22 cellular contexts compared by ENCODE assay signal in the genomic region with DNA sequence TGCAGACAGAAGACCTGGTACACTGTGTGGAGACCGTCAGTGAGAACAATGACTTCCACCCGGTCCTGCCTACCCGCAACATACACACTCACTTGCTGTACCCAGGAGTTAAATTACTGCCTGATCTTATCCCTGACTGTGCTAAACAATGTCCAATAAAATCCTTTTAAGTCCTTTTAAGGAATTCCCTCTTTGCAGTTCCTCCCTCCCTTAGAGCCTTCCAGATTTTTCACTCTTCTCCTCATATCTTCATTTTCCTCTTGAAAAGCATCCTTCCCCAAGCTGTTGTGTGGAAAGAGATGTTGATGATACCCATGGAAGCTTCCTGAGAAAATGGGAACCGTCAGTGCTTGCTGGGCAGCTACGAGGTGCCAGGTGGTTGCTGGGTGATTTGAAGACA. TPM values are rescaled to one million over a fixed set of nuclear protein-coding genes. Genes with fewer than 3 reads are reported as not detected.
"Had no signal": no experiment of that assay in that cellular context is flagged by ENCODE, and none has a peak within 500 bp of the region (broad histone marks: within the 10 kb centered on the region; RNA-seq: fewer than 3 reads in every experiment).

No MANE protein-coding gene starts in this region.

- DNase-seq: cerebellar nuclear complex; cortex of kidney; effector memory CD8-positive, alpha-beta T cell; mucosa of descending colon; naive B cell; right lobe of liver; small intestine; stimulated activated CD4-positive, alpha-beta T cell treated with anti-CD3 and anti-CD28 coated beads, Interleukin-12 subunit alpha, Interleukin-12 subunit beta, amount 100 ng/mL, for 4 hours; stimulated activated CD4-positive, alpha-beta T cell treated with anti-CD3 and anti-CD28 coated beads, Interleukin-1b, Interleukin-23, amount 100 ng/mL, for 48 hours; stimulated activated CD4-positive, alpha-beta T cell treated with anti-CD3 and anti-CD28 coated beads, Interleukin-4, amount 100 ng/mL, for 1 hour; stimulated activated CD8-positive, alpha-beta memory T cell treated with anti-CD3 and anti-CD28 coated beads, Interleukin-4, amount 100 ng/mL, for 48 hours; stimulated activated naive CD8-positive, alpha-beta T cell treated with anti-CD3 and anti-CD28 coated beads, Interleukin-15, Interleukin-2, amounts not matched to agents 100 U/mL and 50 U/mL, for 24 hours; substantia nigra; testis; tibial artery had no signal

- H3K36me3 Mint-ChIP-seq: memory B cell; mesothelial cell of epicardium; natural killer cell treated with Interleukin-12 subunit alpha and Interleukin-12 subunit beta and Interleukin-15 and Interleukin-18, amount 100 ng/mL, for 72 hours had no signal

- H3K4me3 ChIP-seq: lung, mucosa of descending colon, right lobe of liver, testis, tibial artery, vagina had no signal

- ATAC-seq: effector memory CD8-positive, alpha-beta T cell; mucosa of descending colon; natural killer cell treated with Interleukin-12 subunit alpha and Interleukin-12 subunit beta and Interleukin-15 and Interleukin-18, amount 100 ng/mL, for 72 hours; right lobe of liver; stimulated activated naive CD8-positive, alpha-beta T cell treated with anti-CD3 and anti-CD28 coated beads, Interleukin-15, Interleukin-2, amounts not matched to agents 100 U/mL and 50 U/mL, for 24 hours had no signal

- H3K4me3 Mint-ChIP-seq: effector memory CD8-positive, alpha-beta T cell; memory B cell; mesothelial cell of epicardium; natural killer cell treated with Interleukin-12 subunit alpha and Interleukin-12 subunit beta and Interleukin-15 and Interleukin-18, amount 100 ng/mL, for 72 hours; type B pancreatic cell had no signal

- H3K27ac Mint-ChIP-seq: effector memory CD8-positive, alpha-beta T cell; memory B cell; mesothelial cell of epicardium; natural killer cell treated with Interleukin-12 subunit alpha and Interleukin-12 subunit beta and Interleukin-15 and Interleukin-18, amount 100 ng/mL, for 72 hours had no signal

- H3K9me3 Mint-ChIP-seq: effector memory CD8-positive, alpha-beta T cell; memory B cell; mesothelial cell of epicardium; natural killer cell treated with Interleukin-12 subunit alpha and Interleukin-12 subunit beta and Interleukin-15 and Interleukin-18, amount 100 ng/mL, for 72 hours; neural crest cell; type B pancreatic cell had no signal

- H3K9me3 ChIP-seq: mucosa of descending colon, right lobe of liver, testis, tibial artery, vagina had no signal

- H3K27me3 ChIP-seq: testis, vagina had no signal

- H3K27ac ChIP-seq: right lobe of liver, testis, tibial artery, vagina had no signal

- H3K36me3 ChIP-seq: right lobe of liver, tibial artery, vagina had no signal

RNA-seq across cellular contexts. Expression of a gene that starts 3.4 kb away (rescaled TPM):
- total RNA-seq: natural killer cell treated with Interleukin-12 subunit alpha and Interleukin-12 subunit beta and Interleukin-15 and Interleukin-18, amount 100 ng/mL, for 72 hours had no signal
